Comparison of ENCODE assay signal across 11 cellular contexts in the genomic region with DNA sequence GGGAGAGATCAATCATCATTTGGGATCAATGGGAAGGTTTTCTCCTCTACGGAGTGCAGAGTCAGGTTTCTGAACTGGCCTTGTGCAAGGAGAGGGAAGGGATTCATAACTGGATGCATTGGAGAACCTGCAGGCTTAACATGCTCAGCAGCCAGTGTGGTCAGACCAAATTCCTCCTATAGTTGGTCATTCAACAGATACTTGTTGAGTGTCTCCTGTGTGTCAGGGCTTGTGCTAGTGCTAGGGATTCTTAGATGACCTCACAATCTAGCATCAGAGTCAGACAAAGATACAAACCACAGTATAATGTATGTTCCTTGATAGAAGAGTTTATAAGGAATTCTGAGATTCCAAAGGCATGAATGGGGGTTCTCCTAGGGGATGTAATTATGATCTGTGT. TPM values are rescaled to one million over a fixed set of nuclear protein-coding genes. Genes with fewer than 3 reads are reported as not detected.
DNase-seq lines count a peak whose midpoint lies in the region; ATAC-seq and TF ChIP-seq lines count a peak whose summit lies in the region.
"Had no signal": no experiment of that assay in that cellular context is flagged by ENCODE, and none has a peak within 500 bp of the region (broad histone marks: within the 10 kb centered on the region; RNA-seq: fewer than 3 reads in every experiment).

No MANE protein-coding gene starts in this region.

- peak overlapping the region; percentile 65 for H3K4me3 Mint-ChIP-seq in HFFc6

- H3K9me3 ChIP-seq in adipocyte (ENCODE audit: control insufficient read depth, low read length), result no peaks in the 10 kb centered on the region

- H3K4me3 ChIP-seq in AG09309 (ENCODE audit: control insufficient read depth, low read depth, low read length) (no peak overlapping the region), adipocyte (ENCODE audit: low read length) (no peak overlapping the region)

- H3K27me3 ChIP-seq in adipocyte (replicated peaks; ENCODE audit: control insufficient read depth, insufficient read depth, low read length), result no peaks in the 10 kb centered on the region

- peaks cover 16% of the 10 kb centered on the region for H3K4me1 ChIP-seq in adipocyte (ENCODE audit: control insufficient read depth, insufficient read depth, low read length)

- H3K9me3 Mint-ChIP-seq in HFFc6, result no peaks in the 10 kb centered on the region

- peak; percentile 62 for DNase-seq in AG09309 (ENCODE audit: low read depth)
- peak; percentile 92 for DNase-seq in HFFc6
- DNase-seq in adipocyte (ENCODE audit: low read depth), result peak; percentile 66
- peak; percentile 84 for DNase-seq in islet precursor cell
- no peak for DNase-seq in NCI-H2171 (lab: John Stamatoyannopoulos, UW)
- DNase-seq in NK-92 (lab: John Stamatoyannopoulos, UW; ENCODE audit: unreplicated experiment), result no peak
- DNase-seq in C1 segment of cervical spinal cord (lab: John Stamatoyannopoulos, UW), result no peak
- DNase-seq: activated CD8-positive, alpha-beta memory T cell treated with anti-CD3 and anti-CD28 coated beads, Interleukin-2, amount 50 U/mL, for 48 hours; H7; NCI-H2107 had no signal

- H3K36me3 ChIP-seq in adipocyte (ENCODE audit: control insufficient read depth, insufficient read depth, low read length, severe bottlenecking), result no peaks in the 10 kb centered on the region

- peak overlapping the region; percentile 79 for H3K27ac Mint-ChIP-seq in HFFc6

- H3K4me1 Mint-ChIP-seq in HFFc6 (ENCODE audit: low read depth), result peaks cover 68% of the 10 kb centered on the region

- TF ChIP-seq CTCF in AG09309 (IDR thresholded peaks at IDR 0.05; ENCODE audit: control insufficient read depth, insufficient read depth, low read depth, low read length, missing control alignments) (no peak), HFFc6 (IDR thresholded peaks at IDR 0.05) (no peak)

- H3K27me3 Mint-ChIP-seq in HFFc6 (ENCODE audit: insufficient read depth), result no peaks in the 10 kb centered on the region

- H3K36me3 Mint-ChIP-seq in HFFc6 (ENCODE audit: low read depth), result peaks cover 11% of the 10 kb centered on the region

- no peak for ATAC-seq in HG03520 (IDR thresholded peaks at IDR 0.05; ENCODE audit: unreplicated experiment)

- H3K9ac ChIP-seq in adipocyte (ENCODE audit: low read length), result no peak overlapping the region

RNA-seq across cellular contexts. Expression of gene RALY, which starts 23.9 kb away (rescaled TPM):
- total RNA-seq in HFFc6 (2021; fragmentation: NEBNext Ultra II Directional; extraction: Animal tissue kit (Norgen Biotek cat#: 25700)), result 100 to 1,000 TPM; 108 to 124 (median 118) TPM

Comparison
In these comparisons a context has a peak if more than half of its experiments do, and no peak if none do; other contexts are left out.
1. DNase-seq: peak in AG09309 (single experiment), HFFc6 (single experiment), adipocyte (single experiment) and islet precursor cell (single experiment); none in NCI-H2171 (single experiment), NK-92 (single experiment) and C1 segment of cervical spinal cord (0 of 14).